Comparison of ENCODE assay signal across 7 cellular contexts in genomic region chr16:33707591-33707934, GRCh38.
DNase-seq lines count a peak whose midpoint lies in the region; TF ChIP-seq lines count a peak whose summit lies in the region.
"Not testable (repeated sequence)": the region's sequence is repeated elsewhere in the genome, so short reads cannot be mapped to it uniquely, and the experiment has no call there.

No MANE protein-coding gene starts in this region.

- CTCF ChIA-PET in SK-N-SH (lab: Yijun Ruan, JAX): interaction anchor here (0.9 to 1.1 kb wide), 2 partner anchors 17 to 27 kb away, joined by 3 read pairs; no protein-coding TSS in a partner anchor

- H3K27ac ChIP-seq in HUES64 (ENCODE audit: low read depth, low read length); ectodermal cell (ENCODE audit: insufficient read depth, low read depth, low read length, poor library complexity, severe bottlenecking); left ventricle myocardium inferior (replicated peaks); osteoblast (ENCODE audit: low read depth, low read length): not testable (repeated sequence)
- H3K27ac ChIP-seq in SK-N-SH (ENCODE audit: low read depth in 2 of 2, low read length in 1 of 2): peak overlapping the region; percentile 59 to 76

- H3K79me2 ChIP-seq in SK-N-SH (ENCODE audit: insufficient read depth): peaks cover 12% of the 10 kb centered on the region; the same call in 1 of the 2 replicates
- H3K79me2 ChIP-seq in osteoblast (ENCODE audit: insufficient read depth, low read length): not testable (repeated sequence)

- not testable (repeated sequence) for H3K9me3 Mint-ChIP-seq in activated naive CD8-positive, alpha-beta T cell (ENCODE audit: low read depth)

- TF ChIP-seq EP300 in SK-N-SH (IDR thresholded peaks at IDR 0.05; ENCODE audit: borderline replicate concordance in 1 of 2, low read depth in 1 of 2, low read length in 1 of 2): not testable (repeated sequence)

- H2AFZ ChIP-seq in SK-N-SH (ENCODE audit: low read depth): peak overlapping the region; percentile 93; the same call in 1 of the 2 replicates
- not testable (repeated sequence) for H2AFZ ChIP-seq in osteoblast (ENCODE audit: low read length)

- H3K4me1 ChIP-seq in HUES64 (ENCODE audit: insufficient read depth, low read length); NT2/D1 (ENCODE audit: insufficient read depth, insufficient read length); SK-N-SH (ENCODE audit: control insufficient read depth in 1 of 2, insufficient read depth in 2 of 2, low read depth in 1 of 2, low read length in 1 of 2); ectodermal cell (ENCODE audit: control insufficient read depth, insufficient read depth, low read length); left ventricle myocardium inferior; osteoblast (ENCODE audit: insufficient read depth, low read length): not testable (repeated sequence)

- H3K9me2 ChIP-seq in SK-N-SH: not testable (repeated sequence)

- H3K4me3 ChIP-seq in HUES64 (ENCODE audit: low read length) (peak overlapping the region; percentile 47), NT2/D1 (ENCODE audit: insufficient read length, low read depth) (peak overlapping the region; percentile 76), SK-N-SH (ENCODE audit: low read depth in 2 of 2, low read length in 1 of 2) (peak overlapping the region; percentile 66 to 88), ectodermal cell (ENCODE audit: insufficient read depth, low read depth, low read length) (peak overlapping the region; percentile 35), left ventricle myocardium inferior (peak overlapping the region; percentile 43), osteoblast (ENCODE audit: insufficient read depth, low read length) (peak overlapping the region; percentile 19)

- not testable (repeated sequence) for H4K20me1 ChIP-seq in SK-N-SH (ENCODE audit: insufficient read depth); osteoblast (ENCODE audit: insufficient read depth, low read length)

- peak overlapping the region; percentile 58 for H3K4me3 Mint-ChIP-seq in activated naive CD8-positive, alpha-beta T cell

- H3K4me2 ChIP-seq in SK-N-SH: peak overlapping the region; percentile 80
- not testable (repeated sequence) for H3K4me2 ChIP-seq in osteoblast (ENCODE audit: insufficient read depth, low read length)

- POLR2A ChIA-PET in SK-N-SH (lab: Yijun Ruan, JAX): not testable (repeated sequence)

- not testable (repeated sequence) for TF ChIP-seq CTCF in SK-N-SH (IDR thresholded peaks at IDR 0.05); left ventricle myocardium inferior (IDR thresholded peaks at IDR 0.05; ENCODE audit: borderline replicate concordance); osteoblast (IDR thresholded peaks at IDR 0.05; ENCODE audit: extremely low read depth, low read depth, low read length)

- not testable (repeated sequence) for H3F3A ChIP-seq in SK-N-SH (replicated peaks; ENCODE audit: insufficient read depth)

- 84% methylated on average over 14 of the region's 14 CpGs for WGBS in HUES64
- WGBS in SK-N-SH (ENCODE audit: low lambda C conversion rate): 6% methylated on average over 3 of the region's 14 CpGs
- WGBS in ectodermal cell, 2 experiments: 64 to 70% methylated on average over 14 of the region's 14 CpGs

- H3K27me3 Mint-ChIP-seq in activated naive CD8-positive, alpha-beta T cell: not testable (repeated sequence)

- H3K27me3 ChIP-seq in HUES64 (ENCODE audit: insufficient read depth, low read length); NT2/D1 (ENCODE audit: insufficient read depth, insufficient read length); SK-N-SH (ENCODE audit: insufficient read depth); ectodermal cell (ENCODE audit: control insufficient read depth, insufficient read depth, low read length, poor library complexity, severe bottlenecking); left ventricle myocardium inferior (ENCODE audit: low read depth); osteoblast (ENCODE audit: insufficient read depth, low read length): not testable (repeated sequence)

- H3K9ac ChIP-seq in HUES64 (ENCODE audit: low read depth, low read length): not testable (repeated sequence)
- H3K9ac ChIP-seq in NT2/D1 (ENCODE audit: insufficient read length, low read depth): peak overlapping the region; percentile 81
- peak overlapping the region; percentile 71 for H3K9ac ChIP-seq in SK-N-SH

- not testable (repeated sequence) for H3K36me3 ChIP-seq in HUES64 (ENCODE audit: insufficient read depth, low read length); NT2/D1 (ENCODE audit: insufficient read depth, insufficient read length, low read length); SK-N-SH (replicated peaks in 1 of 2; ENCODE audit: control insufficient read depth in 1 of 2, insufficient read depth in 2 of 2, low read length in 1 of 2); ectodermal cell (ENCODE audit: control insufficient read depth, insufficient read depth, low read length); left ventricle myocardium inferior; osteoblast (ENCODE audit: insufficient read depth, low read length)

- not testable (repeated sequence) for TF ChIP-seq RAD21 in SK-N-SH (IDR thresholded peaks at IDR 0.05; ENCODE audit: low read length)

- H3K9me3 ChIP-seq in HUES64 (ENCODE audit: insufficient read depth, low read depth, low read length); SK-N-SH; ectodermal cell (ENCODE audit: control insufficient read depth, low read length); left ventricle myocardium inferior (replicated peaks); osteoblast (ENCODE audit: low read depth, low read length): not testable (repeated sequence)
- H3K9me3 ChIP-seq in NT2/D1 (ENCODE audit: insufficient read depth, low read length): peaks cover 14% of the 10 kb centered on the region; the same call in 1 of the 2 replicates

- intact Hi-C loops in left ventricle myocardium inferior (cut with micrococcal nuclease): not testable (repeated sequence)

- not testable (repeated sequence) for H3K27ac Mint-ChIP-seq in activated naive CD8-positive, alpha-beta T cell

- not testable (repeated sequence) for H3K36me3 Mint-ChIP-seq in activated naive CD8-positive, alpha-beta T cell

- DNase-seq in NT2/D1 (ENCODE audit: low read depth, low spot score): peak; percentile 2
- DNase-seq in SK-N-SH; left ventricle myocardium inferior; osteoblast (ENCODE audit: insufficient read length, low spot score, missing footprints): not testable (repeated sequence)

- not testable (repeated sequence) for H3K4me1 Mint-ChIP-seq in activated naive CD8-positive, alpha-beta T cell (ENCODE audit: low read depth)

Comparison
In these comparisons a context has a peak if more than half of its experiments do, and no peak if none do; other contexts are left out.
1. H3K4me3 ChIP-seq: peak in every context shown above with its lines; median percentile 77 in SK-N-SH; 76 in NT2/D1; 47 in HUES64; 43 in left ventricle myocardium inferior; 35 in ectodermal cell; 19 in osteoblast.